ENCODE assay signal across 11 cellular contexts in genomic region chr11:100177651-100178050, GRCh38.
"Had no signal": no experiment of that assay in that cellular context is flagged by ENCODE, and none has a peak within 500 bp of the region (broad histone marks: within the 10 kb centered on the region; RNA-seq: fewer than 3 reads in every experiment).

No MANE protein-coding gene starts in this region.

- H3K9me3 ChIP-seq: HAP-1 had no signal

- DNase-seq: GM23248, GOT3, H7, H9, HCEC 1CT, HFFc6 had no signal

- H3K9ac ChIP-seq: GM23248 had no signal

- H3K36me3 ChIP-seq: HAP-1 had no signal

- H3K4me3 ChIP-seq: GM23248, GM23338, HAP-1 had no signal

- ATAC-seq: HCT116 had no signal

- H3K4me2 ChIP-seq: GM23338 had no signal

- H2AFZ ChIP-seq: GM23248, GM23338 had no signal

- H3K4me1 ChIP-seq: HAP-1 had no signal

- FAIRE-seq: H1, H54 had no signal

- H3K27ac ChIP-seq: GM23248 had no signal
